ENCODE assay signal across 19 cellular contexts in genomic region chr1:170538687-170539086, GRCh38.
"Had no signal": no experiment of that assay in that cellular context is flagged by ENCODE, and none has a peak within 500 bp of the region (broad histone marks: within the 10 kb centered on the region; RNA-seq: fewer than 3 reads in every experiment).

No MANE protein-coding gene starts in this region.

- H3K36me3 ChIP-seq: prostate gland, WERI-Rb-1 had no signal

- H3K27me3 ChIP-seq: gastrocnemius medialis, testis had no signal

- H3K4me1 ChIP-seq: prostate gland had no signal

- H3K9me3 Mint-ChIP-seq: activated CD8-positive, alpha-beta T cell treated with anti-CD3 and anti-CD28 coated beads for 36 hours; naive B cell; stimulated activated naive CD8-positive, alpha-beta T cell treated with anti-CD3 and anti-CD28 coated beads, Interleukin-15, Interleukin-2, amounts not matched to agents 100 ng/mL and 50 ng/mL, for 24 hours; T-cell had no signal

- H3K9me3 ChIP-seq: gastrocnemius medialis, lower lobe of right lung, prostate gland, testis had no signal

- H3K27me3 Mint-ChIP-seq: activated CD4-positive, alpha-beta T cell treated with anti-CD3 and anti-CD28 coated beads for 36 hours; activated CD8-positive, alpha-beta T cell treated with anti-CD3 and anti-CD28 coated beads for 36 hours; naive B cell; stimulated activated naive CD8-positive, alpha-beta T cell treated with anti-CD3 and anti-CD28 coated beads, Interleukin-15, Interleukin-2, amounts not matched to agents 100 ng/mL and 50 ng/mL, for 24 hours; T-cell had no signal

- H3K27ac Mint-ChIP-seq: activated CD4-positive, alpha-beta T cell treated with anti-CD3 and anti-CD28 coated beads for 36 hours; stimulated activated naive CD8-positive, alpha-beta T cell treated with anti-CD3 and anti-CD28 coated beads, Interleukin-15, Interleukin-2, amounts not matched to agents 100 ng/mL and 50 ng/mL, for 24 hours; T-cell had no signal

- H3K27ac ChIP-seq: gastrocnemius medialis, lower lobe of right lung, prostate gland, testis, WERI-Rb-1 had no signal

- ATAC-seq: activated CD4-positive, alpha-beta T cell treated with anti-CD3 and anti-CD28 coated beads for 36 hours; activated CD8-positive, alpha-beta T cell treated with anti-CD3 and anti-CD28 coated beads for 36 hours; gastrocnemius medialis; sciatic nerve; T-cell had no signal

- H3K4me3 ChIP-seq: gastrocnemius medialis, lower lobe of right lung, prostate gland, testis had no signal

- DNase-seq: activated CD4-positive, alpha-beta T cell treated with anti-CD3 and anti-CD28 coated beads for 36 hours; activated CD8-positive, alpha-beta memory T cell treated with anti-CD3 and anti-CD28 coated beads, Interleukin-2, amount 50 U/mL, for 4 hours; activated CD8-positive, alpha-beta T cell treated with anti-CD3 and anti-CD28 coated beads for 36 hours; activated naive CD4-positive, alpha-beta T cell; caudate nucleus; cortex of kidney; effector CD8-positive, alpha-beta T cell; gastrocnemius medialis; hippocampal formation; lower lobe of right lung; midbrain; naive B cell; stimulated activated CD4-positive, alpha-beta T cell treated with anti-CD3 and anti-CD28 coated beads, Interleukin-12 subunit alpha, Interleukin-12 subunit beta, amount 100 ng/mL, for 4 hours; T-cell; testis; WERI-Rb-1 had no signal

- H3K4me3 Mint-ChIP-seq: activated CD4-positive, alpha-beta T cell treated with anti-CD3 and anti-CD28 coated beads for 36 hours; activated CD8-positive, alpha-beta T cell treated with anti-CD3 and anti-CD28 coated beads for 36 hours; naive B cell; stimulated activated naive CD8-positive, alpha-beta T cell treated with anti-CD3 and anti-CD28 coated beads, Interleukin-15, Interleukin-2, amounts not matched to agents 100 ng/mL and 50 ng/mL, for 24 hours; T-cell had no signal
